In genomic region chr19:50465986-50466771, GRCh38 we compare ENCODE assay signal across 9 cellular contexts. TPM values are rescaled to one million over a fixed set of nuclear protein-coding genes. Genes with fewer than 3 reads are reported as not detected.
DNase-seq lines count a peak whose midpoint lies in the region; ATAC-seq and TF ChIP-seq lines count a peak whose summit lies in the region.
"Had no signal": no experiment of that assay in that cellular context is flagged by ENCODE, and none has a peak within 500 bp of the region (broad histone marks: within the 10 kb centered on the region; RNA-seq: fewer than 3 reads in every experiment).

No MANE protein-coding gene starts in this region.

- H3K27me3 ChIP-seq in endodermal cell (ENCODE audit: control insufficient read depth, insufficient read depth, low read length, poor library complexity, severe bottlenecking): no peaks in the 10 kb centered on the region

- H3K4me3 ChIP-seq in endodermal cell (ENCODE audit: low read length) (no peak overlapping the region), retinal pigment epithelial cell (ENCODE audit: low read length) (no peak overlapping the region)

- peaks cover 5% of the 10 kb centered on the region for H3K4me1 Mint-ChIP-seq in endodermal cell
- peaks cover 3% of the 10 kb centered on the region for H3K4me1 Mint-ChIP-seq in activated CD4-positive, alpha-beta T cell treated with anti-CD3 and anti-CD28 coated beads, Interleukin-2, amount 10 ng/mL, durations not matched to agents 24 days and 14 days

- peak; percentile 96 for DNase-seq in NCI-H748 (lab: John Stamatoyannopoulos, UW; ENCODE audit: unreplicated experiment)
- peak; percentile 92 for DNase-seq in endodermal cell
- DNase-seq in retinal pigment epithelial cell (ENCODE audit: low read depth): no peak
- no peak for DNase-seq in activated CD4-positive, alpha-beta T cell treated with anti-CD3 and anti-CD28 coated beads, Interleukin-2, amount 10 ng/mL, durations not matched to agents 24 days and 14 days
- no peak for DNase-seq in NCI-H128 (lab: John Stamatoyannopoulos, UW; ENCODE audit: unreplicated experiment)
- no peak for DNase-seq in stimulated activated CD4-positive, alpha-beta T cell treated with anti-CD3 and anti-CD28 coated beads, Interleukin-15, amount 100 ng/mL, for 24 hours

- H3K9ac ChIP-seq in endodermal cell (ENCODE audit: extremely low read depth, low read length, poor library complexity, severe bottlenecking): no peak overlapping the region

- intact Hi-C loops in activated CD4-positive, alpha-beta T cell treated with anti-CD3 and anti-CD28 coated beads, Interleukin-2, amount 10 ng/mL, durations not matched to agents 24 days and 14 days (cut with micrococcal nuclease): no loop called here

- H3K9me3 ChIP-seq in endodermal cell (ENCODE audit: control insufficient read depth, low read length): no peaks in the 10 kb centered on the region

- peak overlapping the region; percentile 30 for H3K27ac ChIP-seq in endodermal cell (ENCODE audit: low read depth, low read length)

- ATAC-seq in HG02870 (IDR thresholded peaks at IDR 0.05; ENCODE audit: unreplicated experiment): no peak

- H3K36me3 ChIP-seq in endodermal cell (ENCODE audit: control insufficient read depth, insufficient read depth, low read length): no peaks in the 10 kb centered on the region

- 75 to 84% methylated on average over 19 to 34 of the region's 34 CpGs for WGBS in endodermal cell (ENCODE audit: insufficient coverage in 1 of 2, insufficient read length in 1 of 2), 2 experiments

- no peaks in the 10 kb centered on the region for H3K9me3 Mint-ChIP-seq in endodermal cell
- H3K9me3 Mint-ChIP-seq in activated CD4-positive, alpha-beta T cell treated with anti-CD3 and anti-CD28 coated beads, Interleukin-2, amount 10 ng/mL, durations not matched to agents 24 days and 14 days: no peaks in the 10 kb centered on the region

- peak; percentile 20 for TF ChIP-seq CTCF in GM12873 (IDR thresholded peaks at IDR 0.05; ENCODE audit: insufficient read depth, low read depth, low read length, missing control alignments)
- TF ChIP-seq CTCF in endodermal cell (conservative IDR thresholded peaks at IDR 0.05): peak; percentile 82
- TF ChIP-seq CTCF in retinal pigment epithelial cell (conservative IDR thresholded peaks at IDR 0.05; ENCODE audit: low read depth, low read length): peak; percentile 47

- H3K4me3 Mint-ChIP-seq in endodermal cell: no peak overlapping the region
- H3K4me3 Mint-ChIP-seq in activated CD4-positive, alpha-beta T cell treated with anti-CD3 and anti-CD28 coated beads, Interleukin-2, amount 10 ng/mL, durations not matched to agents 24 days and 14 days: no peak overlapping the region

- H3K36me3 Mint-ChIP-seq in endodermal cell (ENCODE audit: low read depth): no peaks in the 10 kb centered on the region
- no peaks in the 10 kb centered on the region for H3K36me3 Mint-ChIP-seq in activated CD4-positive, alpha-beta T cell treated with anti-CD3 and anti-CD28 coated beads, Interleukin-2, amount 10 ng/mL, durations not matched to agents 24 days and 14 days (ENCODE audit: low read depth)

- H3K27ac Mint-ChIP-seq in endodermal cell: peak overlapping the region; percentile 84
- H3K27ac Mint-ChIP-seq in activated CD4-positive, alpha-beta T cell treated with anti-CD3 and anti-CD28 coated beads, Interleukin-2, amount 10 ng/mL, durations not matched to agents 24 days and 14 days: no peak overlapping the region

- no peaks in the 10 kb centered on the region for H3K4me1 ChIP-seq in endodermal cell (ENCODE audit: control insufficient read depth, insufficient read depth, low read length)

- H3K27me3 Mint-ChIP-seq in endodermal cell (ENCODE audit: insufficient read depth): peaks cover 7% of the 10 kb centered on the region
- H3K27me3 Mint-ChIP-seq in activated CD4-positive, alpha-beta T cell treated with anti-CD3 and anti-CD28 coated beads, Interleukin-2, amount 10 ng/mL, durations not matched to agents 24 days and 14 days: no peaks in the 10 kb centered on the region

RNA-seq across cellular contexts. Expression of gene EMC10, which starts 10.1 kb away (rescaled TPM):
- total RNA-seq in endodermal cell: 100 to 1,000 TPM; 119 to 123 TPM
- polyA plus RNA-seq in endodermal cell (2013, experiment 1 of 2): 88.6 TPM
- 88.0 TPM for polyA plus RNA-seq in endodermal cell (2013, experiment 2 of 2)
- 79.2 and 81.6 TPM in 2 replicates for total RNA-seq in activated CD4-positive, alpha-beta T cell treated with anti-CD3 and anti-CD28 coated beads, Interleukin-2, amount 10 ng/mL, durations not matched to agents 24 days and 14 days

RNA-seq across cellular contexts. Expression of gene GARIN5A, which starts 10.5 kb away (rescaled TPM):
- 1 to 10 TPM; 8.3 to 9.5 TPM for total RNA-seq in endodermal cell
- 1.7 TPM for polyA plus RNA-seq in endodermal cell (2013, experiment 1 of 2)
- 2.4 TPM for polyA plus RNA-seq in endodermal cell (2013, experiment 2 of 2)
- total RNA-seq in activated CD4-positive, alpha-beta T cell treated with anti-CD3 and anti-CD28 coated beads, Interleukin-2, amount 10 ng/mL, durations not matched to agents 24 days and 14 days: 0.21 and 0.68 TPM in 2 replicates

RNA-seq across cellular contexts. Expression of gene MYBPC2, which starts 33.5 kb away (rescaled TPM):
- total RNA-seq in endodermal cell: 1 to 10 TPM; 1.9 to 2.3 TPM
- polyA plus RNA-seq in endodermal cell (2013, experiment 1 of 2): 0.71 TPM
- polyA plus RNA-seq in endodermal cell (2013, experiment 2 of 2): 0.62 TPM
- 0.12 and 0.26 TPM in 2 replicates for total RNA-seq in activated CD4-positive, alpha-beta T cell treated with anti-CD3 and anti-CD28 coated beads, Interleukin-2, amount 10 ng/mL, durations not matched to agents 24 days and 14 days
- total RNA-seq: left lobe of liver had no signal

RNA-seq across cellular contexts. Expression of gene JOSD2, which starts 44.8 kb away (rescaled TPM):
- 10 to 100 TPM; 12.1 to 13.7 TPM for total RNA-seq in endodermal cell
- polyA plus RNA-seq in endodermal cell (2013, experiment 1 of 2): 5.6 TPM
- 4.8 TPM for polyA plus RNA-seq in endodermal cell (2013, experiment 2 of 2)
- 41.7 and 44.0 TPM in 2 replicates for total RNA-seq in activated CD4-positive, alpha-beta T cell treated with anti-CD3 and anti-CD28 coated beads, Interleukin-2, amount 10 ng/mL, durations not matched to agents 24 days and 14 days

RNA-seq across cellular contexts. Expression of gene SPIB, which starts 47.4 kb away (rescaled TPM):
- 1 to 10 TPM in 1 of 2 donors, under 1 TPM in 1; 0.11 to 2.6 TPM for total RNA-seq in endodermal cell
- polyA plus RNA-seq in endodermal cell (2013, experiment 1 of 2): 0.68 TPM
- polyA plus RNA-seq in endodermal cell (2013, experiment 2 of 2): 0.41 TPM
- total RNA-seq in activated CD4-positive, alpha-beta T cell treated with anti-CD3 and anti-CD28 coated beads, Interleukin-2, amount 10 ng/mL, durations not matched to agents 24 days and 14 days: 0.91 and 1.6 TPM in 2 replicates
- total RNA-seq: left lobe of liver had no signal

Comparison
In these comparisons a context has a peak if more than half of its experiments do, and no peak if none do; other contexts are left out.
1. CTCF ChIP-seq: peak in every context shown above with its lines; median percentile 82 in endodermal cell; 47 in retinal pigment epithelial cell; 20 in GM12873.
2. DNase-seq: peak in NCI-H748 (single experiment) and endodermal cell (single experiment); none in retinal pigment epithelial cell (single experiment), activated CD4-positive, alpha-beta T cell treated with anti-CD3 and anti-CD28 coated beads, Interleukin-2, amount 10 ng/mL, durations not matched to agents 24 days and 14 days (single experiment), NCI-H128 (single experiment) and stimulated activated CD4-positive, alpha-beta T cell treated with anti-CD3 and anti-CD28 coated beads, Interleukin-15, amount 100 ng/mL, for 24 hours (single experiment).